In the genomic region with DNA sequence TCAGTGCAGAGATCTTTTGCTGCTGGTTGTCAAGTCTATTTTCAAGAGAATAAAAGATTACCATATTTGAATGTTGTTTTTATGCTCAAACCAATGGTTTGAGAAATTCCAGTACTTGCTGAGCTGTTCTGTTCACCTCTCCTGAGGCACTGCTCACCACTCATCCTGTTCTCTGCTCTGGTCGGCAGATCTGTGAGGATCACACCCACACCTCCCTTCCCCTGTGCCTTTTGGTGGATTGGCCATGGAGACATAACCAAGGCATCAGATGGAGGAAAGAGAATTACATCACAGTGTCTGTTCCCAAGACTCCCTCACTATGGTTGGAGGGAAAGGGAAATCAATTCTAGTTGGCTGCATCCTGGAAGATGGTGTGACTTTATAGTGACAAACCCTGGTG, we compare ENCODE assay signal across 17 cellular contexts.
DNase-seq lines count a peak whose midpoint lies in the region; ATAC-seq and TF ChIP-seq lines count a peak whose summit lies in the region.
"Had no signal": no experiment of that assay in that cellular context is flagged by ENCODE, and none has a peak within 500 bp of the region (broad histone marks: within the 10 kb centered on the region; RNA-seq: fewer than 3 reads in every experiment).

No MANE protein-coding gene starts in this region.

- H2BK120ac ChIP-seq in mesendoderm (ENCODE audit: low read depth, low read length) = no peak overlapping the region

- no peak overlapping the region for H3K4me3 Mint-ChIP-seq in activated T-cell treated with anti-CD3 and anti-CD28 coated beads, Interleukin-2, amount 50 U/mL, for 72 hours
- H3K4me3 Mint-ChIP-seq in activated T-cell treated with anti-CD3 and anti-CD28 coated beads, Interleukin-2, amount 50 U/mL, for 4 hours = no peak overlapping the region
- H3K4me3 Mint-ChIP-seq in activated CD4-positive, alpha-beta T cell treated with anti-CD3 and anti-CD28 coated beads for 36 hours = no peak overlapping the region
- H3K4me3 Mint-ChIP-seq: activated naive CD4-positive, alpha-beta T cell treated with anti-CD3 and anti-CD28 coated beads, Interleukin-2, amount 10 ng/mL, durations not matched to agents 7 days and 5 days; CD8-positive, alpha-beta T cell had no signal

- H4K5ac ChIP-seq in mesendoderm (ENCODE audit: low read length) = no peak overlapping the region

- no peak overlapping the region for H3K18ac ChIP-seq in mesendoderm (ENCODE audit: low read length)

- no peaks in the 10 kb centered on the region for H3K9me3 Mint-ChIP-seq in activated T-cell treated with anti-CD3 and anti-CD28 coated beads, Interleukin-2, amount 50 U/mL, for 72 hours
- H3K9me3 Mint-ChIP-seq in activated T-cell treated with anti-CD3 and anti-CD28 coated beads, Interleukin-2, amount 50 U/mL, for 4 hours = no peaks in the 10 kb centered on the region
- peaks cover 2% of the 10 kb centered on the region for H3K9me3 Mint-ChIP-seq in activated CD4-positive, alpha-beta T cell treated with anti-CD3 and anti-CD28 coated beads for 36 hours (ENCODE audit: low read depth)
- H3K9me3 Mint-ChIP-seq: activated naive CD4-positive, alpha-beta T cell treated with anti-CD3 and anti-CD28 coated beads, Interleukin-2, amount 10 ng/mL, durations not matched to agents 7 days and 5 days; CD8-positive, alpha-beta T cell had no signal

- no peaks in the 10 kb centered on the region for H3K27me3 Mint-ChIP-seq in activated T-cell treated with anti-CD3 and anti-CD28 coated beads, Interleukin-2, amount 50 U/mL, for 72 hours (ENCODE audit: low read depth)
- no peaks in the 10 kb centered on the region for H3K27me3 Mint-ChIP-seq in activated T-cell treated with anti-CD3 and anti-CD28 coated beads, Interleukin-2, amount 50 U/mL, for 4 hours (ENCODE audit: low read depth)
- H3K27me3 Mint-ChIP-seq in activated CD4-positive, alpha-beta T cell treated with anti-CD3 and anti-CD28 coated beads for 36 hours = no peaks in the 10 kb centered on the region
- H3K27me3 Mint-ChIP-seq: activated naive CD4-positive, alpha-beta T cell treated with anti-CD3 and anti-CD28 coated beads, Interleukin-2, amount 10 ng/mL, durations not matched to agents 7 days and 5 days had no signal

- WGBS in body of pancreas, 2 donors = 90 to 100% methylated on average over 1 of the region's 1 CpG
- WGBS in mesendoderm (ENCODE audit: extremely low coverage, insufficient coverage, low lambda C conversion rate) = no CpG with 5 or more reads among the region's 1 CpG

- no peak for DNase-seq in activated T-cell treated with anti-CD3 and anti-CD28 coated beads, Interleukin-2, amount 50 U/mL, for 72 hours
- DNase-seq in activated T-cell treated with anti-CD3 and anti-CD28 coated beads, Interleukin-2, amount 50 U/mL, for 4 hours = no peak
- DNase-seq in body of pancreas = no peak
- DNase-seq in mesendoderm = peak; percentile 60
- DNase-seq in tibial artery = no peak
- DNase-seq in activated CD4-positive, alpha-beta T cell treated with anti-CD3 and anti-CD28 coated beads for 36 hours = no peak
- DNase-seq in stimulated activated CD4-positive, alpha-beta T cell treated with anti-CD3 and anti-CD28 coated beads, Interleukin-15, amount 100 ng/mL, for 24 hours = no peak
- no peak for DNase-seq in lower lobe of right lung
- DNase-seq: activated naive CD4-positive, alpha-beta T cell treated with anti-CD3 and anti-CD28 coated beads, Interleukin-2, amount 10 ng/mL, durations not matched to agents 7 days and 5 days; CD8-positive, alpha-beta T cell; effector CD4-positive, alpha-beta T cell; MM.1S; NCI-H2081 treated with DMSO at 0.1 percent for 48 hours; NCI-H748 treated with DMSO at 0.1 percent for 48 hours; Peyer's patch; small intestine had no signal

- H3K27ac ChIP-seq in body of pancreas (peak overlapping the region in 2 of 4 donors; percentile 2 to 31), mesendoderm (ENCODE audit: low read depth, low read length) (no peak overlapping the region), tibial artery (peak overlapping the region; percentile 64 to 65), lower lobe of right lung (no peak overlapping the region)
- H3K27ac ChIP-seq: 22Rv1, Peyer's patch had no signal

- POLR2A ChIA-PET in activated CD4-positive, alpha-beta T cell treated with anti-CD3 and anti-CD28 coated beads for 36 hours (lab: Charles Lee) = no interaction called here

- H3K79me1 ChIP-seq in mesendoderm (ENCODE audit: low read length) = no peaks in the 10 kb centered on the region

- H3K4me3 ChIP-seq in body of pancreas (no peak overlapping the region), mesendoderm (ENCODE audit: low read length) (no peak overlapping the region), tibial artery (peak overlapping the region; percentile 6 to 14), lower lobe of right lung (no peak overlapping the region)
- H3K4me3 ChIP-seq: Peyer's patch had no signal

- H3K27me3 ChIP-seq in body of pancreas (no peaks in the 10 kb centered on the region), mesendoderm (ENCODE audit: insufficient read depth, low read length, poor library complexity) (no peaks in the 10 kb centered on the region), tibial artery (no peaks in the 10 kb centered on the region), lower lobe of right lung (ENCODE audit: low read depth) (no peaks in the 10 kb centered on the region)
- H3K27me3 ChIP-seq: Peyer's patch had no signal

- TF ChIP-seq POLR2A in body of pancreas (IDR thresholded peaks at IDR 0.05) = no peak

- H2BK5ac ChIP-seq in mesendoderm (ENCODE audit: low read length) = no peak overlapping the region

- no peak overlapping the region for H3K23ac ChIP-seq in mesendoderm (ENCODE audit: low read length)

- CTCF ChIA-PET in activated CD4-positive, alpha-beta T cell treated with anti-CD3 and anti-CD28 coated beads for 36 hours (lab: Charles Lee) = no interaction called here

- no peak overlapping the region for H4K8ac ChIP-seq in mesendoderm (ENCODE audit: low read depth, low read length)

- H3K4ac ChIP-seq in mesendoderm (ENCODE audit: low read depth, low read length) = no peak overlapping the region

- intact Hi-C loops in body of pancreas (cut with DNase I) = no loop called here
- intact Hi-C loops in tibial artery (cut with DNase I; ENCODE audit: low total_unique reads) = no loop called here
- intact Hi-C loops in activated CD4-positive, alpha-beta T cell treated with anti-CD3 and anti-CD28 coated beads for 36 hours (cut with DNase I, micrococcal nuclease) = no loop called here
- intact Hi-C loops in lower lobe of right lung (cut with DNase I) = no loop called here

- H2AK5ac ChIP-seq in mesendoderm (ENCODE audit: low read length) = no peak overlapping the region

- no peak overlapping the region for H3K27ac Mint-ChIP-seq in activated T-cell treated with anti-CD3 and anti-CD28 coated beads, Interleukin-2, amount 50 U/mL, for 72 hours
- no peak overlapping the region for H3K27ac Mint-ChIP-seq in activated CD4-positive, alpha-beta T cell treated with anti-CD3 and anti-CD28 coated beads for 36 hours
- H3K27ac Mint-ChIP-seq: activated naive CD4-positive, alpha-beta T cell treated with anti-CD3 and anti-CD28 coated beads, Interleukin-2, amount 10 ng/mL, durations not matched to agents 7 days and 5 days; CD8-positive, alpha-beta T cell had no signal

- no peak overlapping the region for H2BK15ac ChIP-seq in mesendoderm (replicated peaks; ENCODE audit: low read depth)

- no peak overlapping the region for H3K4me2 ChIP-seq in mesendoderm (ENCODE audit: low read length)

- peaks cover 30% of the 10 kb centered on the region for H3K4me1 ChIP-seq in body of pancreas
- peaks cover 3% of the 10 kb centered on the region for H3K4me1 ChIP-seq in mesendoderm (ENCODE audit: control insufficient read depth, low read depth, low read length)
- peaks cover 0 to 69% (median 13%) of the 10 kb centered on the region in 4 donors for H3K4me1 ChIP-seq in tibial artery
- H3K4me1 ChIP-seq in lower lobe of right lung = no peaks in the 10 kb centered on the region

- no peak for TF ChIP-seq CTCF in body of pancreas (IDR thresholded peaks at IDR 0.05)
- TF ChIP-seq CTCF in tibial artery (IDR thresholded peaks at IDR 0.05) = no peak
- TF ChIP-seq CTCF in lower lobe of right lung (IDR thresholded peaks at IDR 0.05) = no peak

- no peak overlapping the region for H3K9ac ChIP-seq in mesendoderm (ENCODE audit: low read length)

- no peaks in the 10 kb centered on the region for H3K4me1 Mint-ChIP-seq in activated T-cell treated with anti-CD3 and anti-CD28 coated beads, Interleukin-2, amount 50 U/mL, for 72 hours (ENCODE audit: low read depth)
- H3K4me1 Mint-ChIP-seq in activated T-cell treated with anti-CD3 and anti-CD28 coated beads, Interleukin-2, amount 50 U/mL, for 4 hours (ENCODE audit: low read depth) = no peaks in the 10 kb centered on the region
- H3K4me1 Mint-ChIP-seq in activated CD4-positive, alpha-beta T cell treated with anti-CD3 and anti-CD28 coated beads for 36 hours = no peaks in the 10 kb centered on the region
- H3K4me1 Mint-ChIP-seq: activated naive CD4-positive, alpha-beta T cell treated with anti-CD3 and anti-CD28 coated beads, Interleukin-2, amount 10 ng/mL, durations not matched to agents 7 days and 5 days had no signal

- no peaks in the 10 kb centered on the region for H3K79me2 ChIP-seq in mesendoderm (ENCODE audit: control insufficient read depth, insufficient read depth, low read length)

- H3K36me3 ChIP-seq in body of pancreas (replicated peaks in 1 of 2; ENCODE audit: insufficient read depth in 1 of 2, low read depth in 2 of 2) = no peaks in the 10 kb centered on the region
- no peaks in the 10 kb centered on the region for H3K36me3 ChIP-seq in mesendoderm (ENCODE audit: control insufficient read depth, insufficient read depth, low read length)
- H3K36me3 ChIP-seq in tibial artery = no peaks in the 10 kb centered on the region
- H3K36me3 ChIP-seq in lower lobe of right lung = no peaks in the 10 kb centered on the region
- H3K36me3 ChIP-seq: Peyer's patch had no signal

- H3K9me3 ChIP-seq in body of pancreas (peaks cover 0 to 3% (median 0%) of the 10 kb centered on the region in 3 donors), tibial artery (no peaks in the 10 kb centered on the region), lower lobe of right lung (no peaks in the 10 kb centered on the region)
- H3K9me3 ChIP-seq: Peyer's patch had no signal

- H3K56ac ChIP-seq in mesendoderm (ENCODE audit: low read length) = no peak overlapping the region

- peaks cover 0 to 1% of the 10 kb centered on the region in 2 donors for H3K36me3 Mint-ChIP-seq in activated T-cell treated with anti-CD3 and anti-CD28 coated beads, Interleukin-2, amount 50 U/mL, for 72 hours (ENCODE audit: insufficient read depth in 2 of 2)
- no peaks in the 10 kb centered on the region for H3K36me3 Mint-ChIP-seq in activated T-cell treated with anti-CD3 and anti-CD28 coated beads, Interleukin-2, amount 50 U/mL, for 4 hours (ENCODE audit: insufficient read depth)
- H3K36me3 Mint-ChIP-seq in activated CD4-positive, alpha-beta T cell treated with anti-CD3 and anti-CD28 coated beads for 36 hours (ENCODE audit: low read depth) = no peaks in the 10 kb centered on the region
- H3K36me3 Mint-ChIP-seq: activated naive CD4-positive, alpha-beta T cell treated with anti-CD3 and anti-CD28 coated beads, Interleukin-2, amount 10 ng/mL, durations not matched to agents 7 days and 5 days; CD8-positive, alpha-beta T cell had no signal

- ATAC-seq in activated T-cell treated with anti-CD3 and anti-CD28 coated beads, Interleukin-2, amount 50 U/mL, for 72 hours (replicated peaks in 1 of 2) = peak; percentile 56 to 65
- ATAC-seq in activated T-cell treated with anti-CD3 and anti-CD28 coated beads, Interleukin-2, amount 50 U/mL, for 4 hours = no peak
- ATAC-seq in body of pancreas (peak; percentile 27), lower lobe of right lung (no peak)
- ATAC-seq in activated CD4-positive, alpha-beta T cell treated with anti-CD3 and anti-CD28 coated beads for 36 hours = no peak
- ATAC-seq: CD8-positive, alpha-beta T cell had no signal

Comparison
In these comparisons a context has a peak if more than half of its experiments do, and no peak if none do; other contexts are left out.
1. ATAC-seq: peak in activated T-cell treated with anti-CD3 and anti-CD28 coated beads, Interleukin-2, amount 50 U/mL, for 72 hours (2 of 2) and body of pancreas (single experiment); none in activated T-cell treated with anti-CD3 and anti-CD28 coated beads, Interleukin-2, amount 50 U/mL, for 4 hours (0 of 2), activated CD4-positive, alpha-beta T cell treated with anti-CD3 and anti-CD28 coated beads for 36 hours (single experiment) and lower lobe of right lung (0 of 2).
2. H3K27ac ChIP-seq: peak in tibial artery (2 of 2); none in mesendoderm (single experiment) and lower lobe of right lung (single experiment).
3. H3K4me3 ChIP-seq: peak in tibial artery (2 of 2); none in body of pancreas (0 of 2), mesendoderm (single experiment) and lower lobe of right lung (single experiment).